In the genomic region with DNA sequence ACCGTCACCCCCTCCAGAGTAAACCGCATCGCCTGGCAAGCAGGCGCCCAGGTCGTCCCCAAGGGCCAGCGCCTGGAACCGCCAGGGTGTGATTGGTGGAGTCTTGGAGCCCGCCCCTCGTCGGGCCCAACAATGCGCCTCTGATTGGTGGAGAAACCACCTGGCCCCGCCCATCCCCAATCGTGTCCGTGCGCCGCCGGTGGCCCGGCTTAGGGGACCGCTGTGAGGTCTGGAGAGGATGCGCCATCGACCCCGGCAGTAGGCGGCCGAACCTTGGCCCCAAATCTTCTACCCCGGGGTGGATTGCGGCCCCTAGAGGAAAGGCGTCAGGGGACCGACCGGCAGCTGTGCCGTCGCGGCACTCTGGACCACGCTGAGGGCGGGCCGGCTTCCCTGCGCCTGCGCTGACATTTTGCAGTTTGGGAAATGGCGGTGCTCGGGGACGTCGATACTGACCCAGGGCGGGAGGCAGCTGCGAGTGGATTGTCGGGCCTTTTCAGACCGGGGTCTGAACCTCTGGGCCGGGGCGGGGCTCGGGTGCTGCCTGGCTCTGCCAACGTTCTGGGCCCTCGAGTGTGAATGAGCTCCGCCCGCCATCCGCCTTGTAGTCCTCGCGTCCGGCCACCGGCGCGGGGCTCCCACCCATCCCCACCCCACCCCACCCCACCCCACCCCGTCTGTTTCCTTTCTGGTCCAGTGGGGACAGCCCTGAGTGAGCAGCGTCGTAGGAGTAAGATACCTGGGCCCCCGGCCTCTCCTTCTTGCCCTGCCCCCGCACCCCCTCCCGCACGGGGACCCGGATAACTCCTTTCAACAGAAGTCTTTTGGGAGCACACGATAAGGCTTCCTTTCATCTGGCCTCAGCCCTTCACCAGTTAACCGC, we compare ENCODE assay signal across 8 cellular contexts. TPM values are rescaled to one million over a fixed set of nuclear protein-coding genes. Genes with fewer than 3 reads are reported as not detected.
DNase-seq lines count a peak whose midpoint lies in the region; ATAC-seq lines count a peak whose summit lies in the region.

No MANE protein-coding gene starts in this region.

- H3K9me3 Mint-ChIP-seq in activated CD8-positive, alpha-beta memory T cell treated with anti-CD3 and anti-CD28 coated beads, Interleukin-2, amount 10 ng/mL, durations not matched to agents 7 days and 5 days (ENCODE audit: low read depth): no peaks in the 10 kb centered on the region

- peak overlapping the region; percentile 88 for H3K9ac ChIP-seq in endocrine pancreas (ENCODE audit: control insufficient read depth, insufficient read depth, low read length)

- no peaks in the 10 kb centered on the region for H3K9me3 ChIP-seq in endocrine pancreas (ENCODE audit: control insufficient read depth, low read length)

- CTCF ChIA-PET in activated CD8-positive, alpha-beta memory T cell treated with anti-CD3 and anti-CD28 coated beads, Interleukin-2, amount 10 ng/mL, durations not matched to agents 7 days and 5 days (lab: Charles Lee): interaction anchor here (1.0 to 8.5 kb wide), 10 partner anchors 9 to 147 kb away, joined by 3 to 172 read pairs (median 8); partner anchors contain the start of genes SLC2A1 and ZNF691

- peaks cover 3% of the 10 kb centered on the region for H3K36me3 ChIP-seq in endocrine pancreas (ENCODE audit: control insufficient read depth, insufficient read depth, low read length)

- H3K4me1 ChIP-seq in endocrine pancreas (ENCODE audit: control insufficient read depth, insufficient read depth, low read length): peaks cover 4% of the 10 kb centered on the region

- DNase-seq in COLO668 (lab: John Stamatoyannopoulos, UW; ENCODE audit: unreplicated experiment): peak; percentile 99
- peak; percentile 91 for DNase-seq in HS-27A (ENCODE audit: low read depth)
- DNase-seq in NK-92 (lab: John Stamatoyannopoulos, UW; ENCODE audit: unreplicated experiment): peak; percentile 51
- peak; percentile 96 for DNase-seq in activated CD8-positive, alpha-beta memory T cell treated with anti-CD3 and anti-CD28 coated beads, Interleukin-2, amount 10 ng/mL, durations not matched to agents 7 days and 5 days
- peak; percentile 97 for DNase-seq in mesenteric fat pad (ENCODE audit: low spot score)
- peak; percentile 80 to 85 for DNase-seq in stimulated activated CD8-positive, alpha-beta memory T cell treated with anti-CD3 and anti-CD28 coated beads, Interleukin-15, amount 100 ng/mL, for 4 hours (ENCODE audit: low read depth in 2 of 2)

- peak overlapping the region; percentile 86 for H3K4me3 Mint-ChIP-seq in activated CD8-positive, alpha-beta memory T cell treated with anti-CD3 and anti-CD28 coated beads, Interleukin-2, amount 10 ng/mL, durations not matched to agents 7 days and 5 days

- ATAC-seq in GM19463 (IDR thresholded peaks at IDR 0.05; ENCODE audit: unreplicated experiment): peak; percentile 94
- peak; percentile 93 for ATAC-seq in activated CD8-positive, alpha-beta memory T cell treated with anti-CD3 and anti-CD28 coated beads, Interleukin-2, amount 10 ng/mL, durations not matched to agents 7 days and 5 days

- peak overlapping the region; percentile 88 for H3K27ac Mint-ChIP-seq in activated CD8-positive, alpha-beta memory T cell treated with anti-CD3 and anti-CD28 coated beads, Interleukin-2, amount 10 ng/mL, durations not matched to agents 7 days and 5 days

- no peaks in the 10 kb centered on the region for H3K27me3 ChIP-seq in endocrine pancreas (ENCODE audit: control insufficient read depth, insufficient read depth, low read length)

- peak overlapping the region; percentile 64 for H3K4me3 ChIP-seq in endocrine pancreas (ENCODE audit: control insufficient read depth, insufficient read depth, low read length)

- H3K27me3 Mint-ChIP-seq in activated CD8-positive, alpha-beta memory T cell treated with anti-CD3 and anti-CD28 coated beads, Interleukin-2, amount 10 ng/mL, durations not matched to agents 7 days and 5 days: no peaks in the 10 kb centered on the region

- peaks cover 50% of the 10 kb centered on the region for H3K4me1 Mint-ChIP-seq in activated CD8-positive, alpha-beta memory T cell treated with anti-CD3 and anti-CD28 coated beads, Interleukin-2, amount 10 ng/mL, durations not matched to agents 7 days and 5 days

- H3K36me3 Mint-ChIP-seq in activated CD8-positive, alpha-beta memory T cell treated with anti-CD3 and anti-CD28 coated beads, Interleukin-2, amount 10 ng/mL, durations not matched to agents 7 days and 5 days: peaks cover 39% of the 10 kb centered on the region

RNA-seq across cellular contexts. Expression of gene SLC2A1, which starts 34.2 kb away (rescaled TPM):
- 100 to 1,000 TPM; 113 to 140 TPM for total RNA-seq in activated CD8-positive, alpha-beta memory T cell treated with anti-CD3 and anti-CD28 coated beads, Interleukin-2, amount 10 ng/mL, durations not matched to agents 7 days and 5 days
- 16.3 TPM for total RNA-seq in mesenteric fat pad

Comparison
In these comparisons a context has a peak if more than half of its experiments do, and no peak if none do; other contexts are left out.
1. Peak in every context shown above with its lines: DNase-seq, ATAC-seq and H3K4me3 ChIP-seq.